ENCODE assay signal across 10 cellular contexts in the genomic region with DNA sequence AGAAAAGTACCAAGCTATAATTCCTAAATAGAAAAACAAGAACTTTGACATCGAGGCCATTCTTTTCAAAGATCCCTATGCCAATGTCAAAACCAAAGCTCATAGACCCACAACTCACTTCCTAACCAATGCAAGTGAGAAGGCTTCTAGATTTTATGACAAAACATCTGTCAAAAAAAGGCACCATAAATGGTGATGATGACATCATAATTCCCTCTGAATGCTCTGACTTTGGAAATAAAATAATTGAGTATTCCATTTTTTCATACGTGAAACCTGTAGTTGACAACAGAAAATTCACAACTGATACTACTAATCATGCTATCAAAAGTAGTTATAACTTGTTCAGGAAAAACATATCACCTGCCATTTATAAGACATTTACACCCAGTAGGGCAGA. TPM values are rescaled to one million over a fixed set of nuclear protein-coding genes. Genes with fewer than 3 reads are reported as not detected.
"Had no signal": no experiment of that assay in that cellular context is flagged by ENCODE, and none has a peak within 500 bp of the region (broad histone marks: within the 10 kb centered on the region; RNA-seq: fewer than 3 reads in every experiment).

No MANE protein-coding gene starts in this region.

- DNase-seq: IMR-90, KBM-7, KG1 had no signal

- H3K4me2 ChIP-seq: KMS-11 had no signal

- H3K9ac ChIP-seq: KMS-11 had no signal

- FAIRE-seq: HTR-8/SVneo, K562 had no signal

- H3K4me3 ChIP-seq: K562 had no signal

- ATAC-seq: K562 had no signal

- H3K27ac ChIP-seq: HL-60, KMS-11 had no signal

RNA-seq across cellular contexts. Expression of a gene that starts 8.7 kb away (rescaled TPM):
- total RNA-seq: HT-29, HT1080, IMR-90, K562 had no signal
- polyA plus RNA-seq: IgD-negative memory B cell, IMR-90, K562 had no signal

RNA-seq across cellular contexts. Expression of a gene that starts 34.5 kb away (rescaled TPM):
- total RNA-seq: HT-29, HT1080, IMR-90, K562 had no signal
- polyA plus RNA-seq: IgD-negative memory B cell, IMR-90, K562 had no signal

RNA-seq across cellular contexts. Expression of a gene that starts 56.9 kb away (rescaled TPM):
- total RNA-seq: HT-29, HT1080, IMR-90, K562 had no signal
- polyA plus RNA-seq: IgD-negative memory B cell, IMR-90, K562 had no signal
